In the genomic region with DNA sequence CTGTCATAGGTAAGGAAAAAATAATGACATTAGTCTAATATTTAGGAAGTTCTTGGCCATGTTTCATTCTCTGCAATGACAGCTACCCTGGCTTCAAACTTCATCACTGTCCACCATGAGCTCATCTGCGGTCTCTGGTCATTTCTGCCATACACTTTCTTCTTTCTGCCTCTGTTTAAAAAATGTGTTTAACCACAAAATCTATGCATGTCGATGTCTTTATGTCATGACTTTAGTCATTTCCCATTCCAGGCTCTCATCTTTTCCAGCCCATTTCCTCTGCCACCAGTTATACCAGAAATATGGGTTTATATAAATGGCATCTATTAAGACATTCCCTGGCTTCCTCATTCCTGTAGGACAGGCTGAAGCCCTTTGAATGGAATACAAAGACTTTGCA, we compare ENCODE assay signal across 1 cellular context.
TF ChIP-seq lines count a peak whose summit lies in the region.

No MANE protein-coding gene starts in this region.

TF ChIP-seq in GM23338, 12 proteins besides CTCF, POLR2A, EP300 and RAD21 (continued from another document):
- TF ChIP-seq, protein P1, sequence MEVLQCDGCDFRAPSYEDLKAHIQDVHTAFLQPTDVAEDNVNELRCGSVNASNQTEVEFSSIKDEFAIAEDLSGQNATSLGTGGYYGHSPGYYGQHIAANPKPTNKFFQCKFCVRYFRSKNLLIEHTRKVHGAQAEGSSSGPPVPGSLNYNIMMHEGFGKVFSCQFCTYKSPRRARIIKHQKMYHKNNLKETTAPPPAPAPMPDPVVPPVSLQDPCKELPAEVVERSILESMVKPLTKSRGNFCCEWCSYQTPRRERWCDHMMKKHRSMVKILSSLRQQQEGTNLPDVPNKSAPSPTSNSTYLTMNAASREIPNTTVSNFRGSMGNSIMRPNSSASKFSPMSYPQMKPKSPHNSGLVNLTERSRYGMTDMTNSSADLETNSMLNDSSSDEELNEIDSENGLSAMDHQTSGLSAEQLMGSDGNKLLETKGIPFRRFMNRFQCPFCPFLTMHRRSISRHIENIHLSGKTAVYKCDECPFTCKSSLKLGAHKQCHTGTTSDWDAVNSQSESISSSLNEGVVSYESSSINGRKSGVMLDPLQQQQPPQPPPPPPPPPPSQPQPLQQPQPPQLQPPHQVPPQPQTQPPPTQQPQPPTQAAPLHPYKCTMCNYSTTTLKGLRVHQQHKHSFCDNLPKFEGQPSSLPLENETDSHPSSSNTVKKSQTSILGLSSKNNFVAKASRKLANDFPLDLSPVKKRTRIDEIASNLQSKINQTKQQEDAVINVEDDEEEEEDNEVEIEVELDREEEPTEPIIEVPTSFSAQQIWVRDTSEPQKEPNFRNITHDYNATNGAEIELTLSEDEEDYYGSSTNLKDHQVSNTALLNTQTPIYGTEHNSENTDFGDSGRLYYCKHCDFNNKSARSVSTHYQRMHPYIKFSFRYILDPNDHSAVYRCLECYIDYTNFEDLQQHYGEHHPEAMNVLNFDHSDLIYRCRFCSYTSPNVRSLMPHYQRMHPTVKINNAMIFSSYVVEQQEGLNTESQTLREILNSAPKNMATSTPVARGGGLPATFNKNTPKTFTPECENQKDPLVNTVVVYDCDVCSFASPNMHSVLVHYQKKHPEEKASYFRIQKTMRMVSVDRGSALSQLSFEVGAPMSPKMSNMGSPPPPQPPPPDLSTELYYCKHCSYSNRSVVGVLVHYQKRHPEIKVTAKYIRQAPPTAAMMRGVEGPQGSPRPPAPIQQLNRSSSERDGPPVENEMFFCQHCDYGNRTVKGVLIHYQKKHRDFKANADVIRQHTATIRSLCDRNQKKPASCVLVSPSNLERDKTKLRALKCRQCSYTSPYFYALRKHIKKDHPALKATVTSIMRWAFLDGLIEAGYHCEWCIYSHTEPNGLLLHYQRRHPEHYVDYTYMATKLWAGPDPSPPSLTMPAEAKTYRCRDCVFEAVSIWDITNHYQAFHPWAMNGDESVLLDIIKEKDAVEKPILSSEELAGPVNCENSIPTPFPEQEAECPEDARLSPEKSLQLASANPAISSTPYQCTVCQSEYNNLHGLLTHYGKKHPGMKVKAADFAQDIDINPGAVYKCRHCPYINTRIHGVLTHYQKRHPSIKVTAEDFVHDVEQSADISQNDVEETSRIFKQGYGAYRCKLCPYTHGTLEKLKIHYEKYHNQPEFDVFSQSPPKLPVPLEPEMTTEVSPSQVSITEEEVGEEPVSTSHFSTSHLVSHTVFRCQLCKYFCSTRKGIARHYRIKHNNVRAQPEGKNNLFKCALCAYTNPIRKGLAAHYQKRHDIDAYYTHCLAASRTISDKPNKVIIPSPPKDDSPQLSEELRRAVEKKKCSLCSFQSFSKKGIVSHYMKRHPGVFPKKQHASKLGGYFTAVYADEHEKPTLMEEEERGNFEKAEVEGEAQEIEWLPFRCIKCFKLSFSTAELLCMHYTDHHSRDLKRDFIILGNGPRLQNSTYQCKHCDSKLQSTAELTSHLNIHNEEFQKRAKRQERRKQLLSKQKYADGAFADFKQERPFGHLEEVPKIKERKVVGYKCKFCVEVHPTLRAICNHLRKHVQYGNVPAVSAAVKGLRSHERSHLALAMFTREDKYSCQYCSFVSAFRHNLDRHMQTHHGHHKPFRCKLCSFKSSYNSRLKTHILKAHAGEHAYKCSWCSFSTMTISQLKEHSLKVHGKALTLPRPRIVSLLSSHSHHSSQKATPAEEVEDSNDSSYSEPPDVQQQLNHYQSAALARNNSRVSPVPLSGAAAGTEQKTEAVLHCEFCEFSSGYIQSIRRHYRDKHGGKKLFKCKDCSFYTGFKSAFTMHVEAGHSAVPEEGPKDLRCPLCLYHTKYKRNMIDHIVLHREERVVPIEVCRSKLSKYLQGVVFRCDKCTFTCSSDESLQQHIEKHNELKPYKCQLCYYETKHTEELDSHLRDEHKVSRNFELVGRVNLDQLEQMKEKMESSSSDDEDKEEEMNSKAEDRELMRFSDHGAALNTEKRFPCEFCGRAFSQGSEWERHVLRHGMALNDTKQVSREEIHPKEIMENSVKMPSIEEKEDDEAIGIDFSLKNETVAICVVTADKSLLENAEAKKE (CRISPR knock-in tag; IDR thresholded peaks at IDR 0.05) = no peak
- TF ChIP-seq EZH2 (IDR thresholded peaks at IDR 0.05; ENCODE audit: low read depth, unreplicated experiment) (no peak), EZH2phosphoT487 (IDR thresholded peaks at IDR 0.05; ENCODE audit: unreplicated experiment) (no peak), STAT1 (IDR thresholded peaks at IDR 0.05; ENCODE audit: unreplicated experiment) (no peak), ETS1 (IDR thresholded peaks at IDR 0.05) (no peak), NANOG (IDR thresholded peaks at IDR 0.05; ENCODE audit: borderline replicate concordance) (no peak), POLR2AphosphoS5 (IDR thresholded peaks at IDR 0.05; ENCODE audit: low read depth) (no peak)
